8 cellular contexts compared by ENCODE assay signal in genomic region chr20:41249781-41250281, GRCh38.
A peak's percentile ranks its signal among the peaks of the same experiment; 100 is the strongest.
DNase-seq lines count a peak whose midpoint lies in the region; ATAC-seq and TF ChIP-seq lines count a peak whose summit lies in the region.

No MANE protein-coding gene starts in this region.

- TF ChIP-seq POLR2A in adrenal gland (IDR thresholded peaks at IDR 0.05), result no peak

- peak overlapping the region; percentile 54 for H3K9ac ChIP-seq in smooth muscle cell (ENCODE audit: low read depth)

- no peaks in the 10 kb centered on the region for H3K27me3 ChIP-seq in A673 (replicated peaks; ENCODE audit: insufficient read depth, low read depth, low read length, poor library complexity)
- no peaks in the 10 kb centered on the region for H3K27me3 ChIP-seq in adrenal gland
- no peaks in the 10 kb centered on the region for H3K27me3 ChIP-seq in smooth muscle cell (ENCODE audit: low read depth)

- BruUV-seq in A673 (replicated peaks; lab: Mats Ljungman, UMichigan), result no TSS peak

- H3K4me1 ChIP-seq in A673 (ENCODE audit: insufficient read depth, low read length, poor library complexity, severe bottlenecking), result peaks cover 10% of the 10 kb centered on the region
- H3K4me1 ChIP-seq in adrenal gland (replicated peaks in 1 of 2), result peaks cover 42 to 69% of the 10 kb centered on the region in 2 donors
- H3K4me1 ChIP-seq in smooth muscle cell (ENCODE audit: low read depth), result peaks cover 25% of the 10 kb centered on the region

- TF ChIP-seq CTCF in A673 (conservative IDR thresholded peaks at IDR 0.05; ENCODE audit: low read depth, low read length) (peak; percentile 18; the same call in 1 of the 2 replicates), adrenal gland (IDR thresholded peaks at IDR 0.05) (peak in 4 of 6 experiments; percentile 7 to 43 (median 11)), smooth muscle cell (IDR thresholded peaks at IDR 0.05; ENCODE audit: borderline replicate concordance, insufficient read depth, poor library complexity, severe bottlenecking) (peak; percentile 20)

- peak overlapping the region; percentile 72 for H3K4me2 ChIP-seq in smooth muscle cell

- no peak overlapping the region for H3K4me3 ChIP-seq in A673 (ENCODE audit: low read depth, low read length, poor library complexity, severe bottlenecking)
- H3K4me3 ChIP-seq in adrenal gland, result no peak overlapping the region
- H3K4me3 ChIP-seq in smooth muscle cell, result no peak overlapping the region

- no peaks in the 10 kb centered on the region for H3K79me2 ChIP-seq in smooth muscle cell (ENCODE audit: low read depth)

- POLR2A ChIA-PET in A673 (lab: Charles Lee; ENCODE audit: low non-redundant PET), result no interaction called here

- CTCF ChIA-PET in A673 (lab: Charles Lee), result no interaction called here

- 28 to 45% (median 38%) methylated on average over 4 of the region's 4 CpGs for WGBS in adrenal gland, 4 donors
- 28% methylated on average over 4 of the region's 4 CpGs for WGBS in smooth muscle cell (ENCODE audit: low lambda C conversion rate)

- no peaks in the 10 kb centered on the region for H4K20me1 ChIP-seq in smooth muscle cell (ENCODE audit: low read depth)

- H3K9me3 ChIP-seq in A673 (ENCODE audit: low read depth, low read length, poor library complexity, severe bottlenecking), result no peaks in the 10 kb centered on the region
- H3K9me3 ChIP-seq in adrenal gland (replicated peaks in 1 of 3), result no peaks in the 10 kb centered on the region
- no peaks in the 10 kb centered on the region for H3K9me3 ChIP-seq in smooth muscle cell (replicated peaks; ENCODE audit: low read depth)

- peak; percentile 37 for DNase-seq in A673 (ENCODE audit: low spot score)
- DNase-seq in adrenal gland, result peak in 2 of 7 donors; percentile 27 to 30
- peak; percentile 70 for DNase-seq in iPS DF 19.7 (ENCODE audit: low read depth, low spot score)
- DNase-seq in smooth muscle cell (lab: John Stamatoyannopoulos, UW; ENCODE audit: unreplicated experiment), result no peak
- DNase-seq in NCI-H774 (lab: John Stamatoyannopoulos, UW), result no peak
- DNase-seq in cortex of kidney (lab: John Stamatoyannopoulos, UW), result no peak
- DNase-seq in dedifferentiated amniotic fluid mesenchymal stem cell (ENCODE audit: extremely low spot score), result no peak

- peak; percentile 10 for ATAC-seq in HG03565 (IDR thresholded peaks at IDR 0.05; ENCODE audit: unreplicated experiment)

- peak overlapping the region; percentile 41 for H2AFZ ChIP-seq in smooth muscle cell (ENCODE audit: low read depth)

- intact Hi-C loops in A673 (cut with micrococcal nuclease; ENCODE audit: unreplicated experiment) (no loop called here), adrenal gland (cut with DNase I) (loop anchor here in 1 of 2 donors (10.0 kb wide), 1 partner anchor 85 kb away; no protein-coding TSS in a partner anchor)

- no peaks in the 10 kb centered on the region for H3K36me3 ChIP-seq in A673 (ENCODE audit: insufficient read depth, low read length, poor library complexity, severe bottlenecking)
- H3K36me3 ChIP-seq in adrenal gland (replicated peaks in 1 of 2), result no peaks in the 10 kb centered on the region
- H3K36me3 ChIP-seq in smooth muscle cell (ENCODE audit: low read depth), result no peaks in the 10 kb centered on the region

- H3F3A ChIP-seq in smooth muscle cell (ENCODE audit: low read depth), result no peaks in the 10 kb centered on the region

- no peak overlapping the region for H3K27ac ChIP-seq in A673 (ENCODE audit: low read depth, low read length, poor library complexity, severe bottlenecking)
- H3K27ac ChIP-seq in adrenal gland, result peak overlapping the region; percentile 55 to 89 (median 79)
- peak overlapping the region; percentile 91 for H3K27ac ChIP-seq in smooth muscle cell (ENCODE audit: low read depth)

Comparison
In these comparisons a context has a peak if more than half of its experiments do, and no peak if none do; other contexts are left out.
1. DNase-seq: peak in A673 (single experiment) and iPS DF 19.7 (single experiment); none in smooth muscle cell (single experiment), NCI-H774 (single experiment), cortex of kidney (single experiment) and dedifferentiated amniotic fluid mesenchymal stem cell (single experiment).
2. Peak in every context shown above with its lines, with median percentiles within 50 percentile points of each other: CTCF ChIP-seq.